Comparison of ENCODE assay signal across 34 cellular contexts in the genomic region with DNA sequence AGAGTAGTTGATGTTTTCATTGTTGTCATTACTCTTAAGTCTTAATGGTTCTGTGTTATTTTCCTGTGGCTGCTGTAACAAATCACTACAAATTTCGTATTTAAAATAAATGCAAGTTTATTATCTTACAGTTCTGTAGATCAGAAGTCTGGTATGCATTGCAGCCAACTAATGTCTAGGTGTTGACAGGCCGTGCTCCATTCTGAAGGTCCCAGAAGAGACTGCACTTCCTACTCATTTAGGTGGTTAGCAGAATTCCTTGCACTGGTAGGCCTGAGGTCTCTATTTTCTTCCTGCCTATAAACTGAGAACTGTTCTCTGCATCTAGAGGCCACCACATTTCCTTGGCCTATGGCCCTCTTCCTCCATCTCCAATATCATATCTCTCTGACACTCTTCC.
"Had no signal": no experiment of that assay in that cellular context is flagged by ENCODE, and none has a peak within 500 bp of the region (broad histone marks: within the 10 kb centered on the region; RNA-seq: fewer than 3 reads in every experiment).

No MANE protein-coding gene starts in this region.

- H3K9me3 ChIP-seq: MG63 had no signal

- H3K9ac ChIP-seq: KMS-11 had no signal

- H3K27ac ChIP-seq: KMS-11 had no signal

- H3K4me3 ChIP-seq: MG63 had no signal

- H3K4me2 ChIP-seq: KMS-11 had no signal

- DNase-seq: Karpas-422, Kasumi-1, KG1, MG63, MM.1S, MV-4-11, NCI-H1048, NCI-H1092, NCI-H1092 treated with DMSO at 0.1 percent for 48 hours, NCI-H1105, NCI-H1105 treated with DMSO at 0.1 percent for 48 hours, NCI-H1417, NCI-H1417 treated with DMSO at 0.1 percent for 48 hours, NCI-H1436, NCI-H1436 treated with DMSO at 0.1 percent for 48 hours, NCI-H146, NCI-H1694, NCI-H1694 treated with DMSO at 0.1 percent for 48 hours, NCI-H187, NCI-H187 treated with DMSO at 0.1 percent for 48 hours, NCI-H1930, NCI-H2029, NCI-H2029 treated with DMSO at 0.1 percent for 48 hours, NCI-H2081, NCI-H2081 treated with DMSO at 0.1 percent for 48 hours, NCI-H2107, NCI-H2171, NCI-H2171 treated with DMSO at 0.1 percent for 48 hours, NCI-H2227 treated with DMSO at 0.1 percent for 48 hours, NCI-H226, NCI-H345, NCI-H446, NCI-H446 treated with DMSO at 0.1 percent for 48 hours had no signal

- H3K36me3 ChIP-seq: MG63 had no signal

- H3K27me3 ChIP-seq: MG63 had no signal
